Comparison of ENCODE assay signal across 8 cellular contexts in the genomic region with DNA sequence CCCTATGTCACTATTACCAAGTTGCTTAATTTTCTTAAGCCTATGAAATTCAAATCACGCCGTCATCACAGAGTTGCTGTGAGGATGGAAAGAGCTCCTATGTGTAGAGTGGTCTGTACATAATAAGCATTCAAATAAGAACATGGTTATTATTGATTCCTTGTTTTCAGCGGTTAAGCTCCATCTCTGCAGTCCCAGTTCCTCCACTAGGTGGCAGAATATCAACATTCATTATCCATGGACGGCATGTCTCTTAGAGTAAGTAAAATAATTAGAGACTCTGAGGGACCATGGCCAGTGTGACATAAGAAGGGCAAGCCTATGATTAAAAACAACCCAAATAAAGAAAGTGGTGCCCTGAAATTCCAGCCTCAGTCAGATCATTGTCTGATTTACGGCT.
DNase-seq lines count a peak whose midpoint lies in the region; ATAC-seq and TF ChIP-seq lines count a peak whose summit lies in the region.

No MANE protein-coding gene starts in this region.

- H3K9me3 Mint-ChIP-seq in activated naive CD4-positive, alpha-beta T cell treated with anti-CD3 and anti-CD28 coated beads for 36 hours = no peaks in the 10 kb centered on the region

- H3K4me3 ChIP-seq in PC-9 = no peak overlapping the region
- H3K4me3 ChIP-seq in right lobe of liver = no peak overlapping the region
- H3K4me3 ChIP-seq in thyroid gland (replicated peaks in 1 of 3) = no peak overlapping the region

- CTCF ChIA-PET in activated naive CD4-positive, alpha-beta T cell treated with anti-CD3 and anti-CD28 coated beads for 36 hours (lab: Charles Lee) = interaction anchor here (0.6 to 2.3 kb wide), 7 partner anchors 11 to 1580 kb away, joined by 3 to 15 read pairs (median 4); no protein-coding TSS in a partner anchor
- CTCF ChIA-PET in PC-9 (lab: Charles Lee) = interaction anchor here (0.6 to 1.7 kb wide), 2 partner anchors 447 to 461 kb away, joined by 3 to 5 read pairs; no protein-coding TSS in a partner anchor

- WGBS in right lobe of liver (ENCODE audit: insufficient coverage, low coverage, low lambda C conversion rate, missing lambda C conversion rate) = 6% methylated on average over 5 of the region's 5 CpGs
- 11 to 22% methylated on average over 5 of the region's 5 CpGs for WGBS in thyroid gland, 2 donors

- in situ Hi-C loops in KBM-7 (cut with MboI; ENCODE audit: low pct_unique_long_range_greater_than_20kb, low sequenced_read_pairs) = loop anchor here (25.0 kb wide), 1 partner anchor 345 kb away; no protein-coding TSS in a partner anchor

- DNase-seq in activated naive CD4-positive, alpha-beta T cell treated with anti-CD3 and anti-CD28 coated beads for 36 hours = peak; percentile 59
- no peak for DNase-seq in activated naive CD4-positive, alpha-beta T cell treated with Interleukin-2 at 50 U/mL for 16 hours
- DNase-seq in KBM-7 (peak; percentile 69), PC-9 (peak; percentile 28 to 35), cerebellum (ENCODE audit: low spot score) (peak; percentile 12), right lobe of liver (peak in 1 of 3 donors; percentile 39), thyroid gland (peak; percentile 34 to 38)

- POLR2A ChIA-PET in PC-9 (lab: Charles Lee; ENCODE audit: unreplicated experiment) = no interaction called here

- H3K27ac Mint-ChIP-seq in activated naive CD4-positive, alpha-beta T cell treated with anti-CD3 and anti-CD28 coated beads for 36 hours = no peak overlapping the region

- no peaks in the 10 kb centered on the region for H3K27me3 Mint-ChIP-seq in activated naive CD4-positive, alpha-beta T cell treated with anti-CD3 and anti-CD28 coated beads for 36 hours (ENCODE audit: low read depth)

- H3K9me3 ChIP-seq in PC-9 (ENCODE audit: insufficient read depth, low read depth) = no peaks in the 10 kb centered on the region
- no peaks in the 10 kb centered on the region for H3K9me3 ChIP-seq in right lobe of liver
- H3K9me3 ChIP-seq in thyroid gland = no peaks in the 10 kb centered on the region

- no peaks in the 10 kb centered on the region for H3K36me3 Mint-ChIP-seq in activated naive CD4-positive, alpha-beta T cell treated with anti-CD3 and anti-CD28 coated beads for 36 hours (ENCODE audit: low read depth)

- H3K27ac ChIP-seq in PC-9 (no peak overlapping the region), right lobe of liver (no peak overlapping the region), thyroid gland (no peak overlapping the region)

- no peaks in the 10 kb centered on the region for H3K9me2 ChIP-seq in PC-9 (ENCODE audit: insufficient read depth)

- peak; percentile 82 for TF ChIP-seq CTCF in PC-9 (conservative IDR thresholded peaks at IDR 0.05)
- peak; percentile 79 to 88 (median 86) for TF ChIP-seq CTCF in right lobe of liver (IDR thresholded peaks at IDR 0.05)
- TF ChIP-seq CTCF in thyroid gland (IDR thresholded peaks at IDR 0.05) = peak; percentile 38 to 79 (median 60)

- no peaks in the 10 kb centered on the region for H3K4me1 Mint-ChIP-seq in activated naive CD4-positive, alpha-beta T cell treated with anti-CD3 and anti-CD28 coated beads for 36 hours (ENCODE audit: low read depth)

- TF ChIP-seq POLR2A in right lobe of liver (IDR thresholded peaks at IDR 0.05) (no peak), thyroid gland (IDR thresholded peaks at IDR 0.05) (no peak)

- H3K4me3 Mint-ChIP-seq in activated naive CD4-positive, alpha-beta T cell treated with anti-CD3 and anti-CD28 coated beads for 36 hours = no peak overlapping the region

- H3K4me1 ChIP-seq in PC-9 (replicated peaks; ENCODE audit: insufficient read depth) (no peaks in the 10 kb centered on the region), right lobe of liver (no peaks in the 10 kb centered on the region), thyroid gland (no peaks in the 10 kb centered on the region)

- ATAC-seq in right lobe of liver (peak; percentile 50 to 80 (median 65)), GM18868 (IDR thresholded peaks at IDR 0.05; ENCODE audit: unreplicated experiment) (no peak)

- H2AFZ ChIP-seq in PC-9 = no peak overlapping the region

- H3K27me3 ChIP-seq in PC-9 (ENCODE audit: insufficient read depth, low read depth) (no peaks in the 10 kb centered on the region), right lobe of liver (no peaks in the 10 kb centered on the region), thyroid gland (no peaks in the 10 kb centered on the region)

- H3K4me2 ChIP-seq in PC-9 = no peak overlapping the region

- intact Hi-C loops in activated naive CD4-positive, alpha-beta T cell treated with anti-CD3 and anti-CD28 coated beads for 36 hours (cut with micrococcal nuclease) = loop anchor here (1.0 to 10.0 kb wide), 5 partner anchors 132 to 448 kb away; a partner anchor contains a TSS
- intact Hi-C loops in PC-9 (cut with micrococcal nuclease; ENCODE audit: unreplicated experiment) = loop anchor here (1.0 to 2.0 kb wide), 3 partner anchors 132 to 448 kb away; a partner anchor contains a TSS
- intact Hi-C loops in right lobe of liver (cut with DNase I) = loop anchor here in 1 of 2 donors (10.0 kb wide), 1 partner anchor 442 kb away; no protein-coding TSS in a partner anchor
- intact Hi-C loops in thyroid gland (cut with DNase I) = loop anchor here (5.0 to 10.0 kb wide), 2 partner anchors 342 to 450 kb away; no protein-coding TSS in a partner anchor

- H3F3A ChIP-seq in PC-9 (ENCODE audit: insufficient read depth, low read depth) = no peaks in the 10 kb centered on the region

- BruUV-seq in PC-9 (replicated peaks; lab: Mats Ljungman, UMichigan) = no TSS peak

- H3K79me2 ChIP-seq in PC-9 (ENCODE audit: low read depth) = no peaks in the 10 kb centered on the region

- H4K20me1 ChIP-seq in PC-9 (ENCODE audit: insufficient read depth) = no peaks in the 10 kb centered on the region

- H3K36me3 ChIP-seq in PC-9 (ENCODE audit: low read depth) (no peaks in the 10 kb centered on the region), right lobe of liver (no peaks in the 10 kb centered on the region), thyroid gland (no peaks in the 10 kb centered on the region)
